17 cellular contexts compared by ENCODE assay signal in the genomic region with DNA sequence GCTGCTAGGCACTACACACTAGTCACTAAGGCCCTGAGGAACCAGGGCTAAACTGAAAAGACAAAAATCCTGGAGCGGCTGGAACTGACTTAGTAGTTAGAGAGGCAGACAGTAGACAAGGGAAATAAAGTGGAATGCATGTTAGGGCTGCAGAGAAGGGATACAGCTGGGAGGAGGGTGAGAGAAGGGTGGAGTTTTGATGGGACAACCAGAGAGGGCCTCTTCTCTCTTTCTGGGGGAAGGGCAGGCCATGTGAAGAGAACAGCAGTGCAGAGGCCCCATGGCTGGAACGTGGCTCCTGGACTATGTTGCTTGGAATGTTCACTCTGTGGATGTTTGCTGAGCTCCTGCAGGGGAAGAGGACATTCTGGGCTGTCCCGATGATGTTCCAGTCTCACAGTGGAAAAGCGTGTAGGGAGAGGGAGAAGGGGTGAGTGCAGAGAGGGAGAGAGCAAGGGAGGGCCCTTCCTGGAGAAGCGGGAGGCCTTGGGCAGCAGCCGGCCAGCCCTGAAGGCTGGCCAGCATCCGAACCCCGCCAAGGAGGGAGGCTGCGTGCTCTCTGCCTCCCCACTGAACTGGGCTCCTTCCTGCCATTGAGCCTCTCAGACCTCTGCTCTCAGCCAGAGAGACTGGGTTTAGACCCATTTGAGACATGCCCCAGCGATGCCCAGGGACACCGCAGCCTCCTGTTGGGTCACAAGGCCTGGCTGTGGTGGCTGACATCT. TPM values are rescaled to one million over a fixed set of nuclear protein-coding genes. Genes with fewer than 3 reads are reported as not detected.
DNase-seq lines count a peak whose midpoint lies in the region; ATAC-seq and TF ChIP-seq lines count a peak whose summit lies in the region.
"Had no signal": no experiment of that assay in that cellular context is flagged by ENCODE, and none has a peak within 500 bp of the region (broad histone marks: within the 10 kb centered on the region; RNA-seq: fewer than 3 reads in every experiment).

No MANE protein-coding gene starts in this region.

- H3K36me3 ChIP-seq in A673 (ENCODE audit: insufficient read depth, low read length, poor library complexity, severe bottlenecking) (no peaks in the 10 kb centered on the region), NT2/D1 (ENCODE audit: insufficient read depth, insufficient read length, low read length) (peaks cover 8% of the 10 kb centered on the region), aorta (ENCODE audit: control insufficient read depth in 1 of 2, insufficient read depth in 2 of 2, low read length in 1 of 2) (no peaks in the 10 kb centered on the region)

- H3K27me3 ChIP-seq in A673 (replicated peaks; ENCODE audit: insufficient read depth, low read depth, low read length, poor library complexity) (no peaks in the 10 kb centered on the region), NT2/D1 (ENCODE audit: insufficient read depth, insufficient read length) (peaks cover 12% of the 10 kb centered on the region), aorta (ENCODE audit: control insufficient read depth in 1 of 2, insufficient read depth in 2 of 2, low read length in 1 of 2) (no peaks in the 10 kb centered on the region)

- peak; percentile 49 for DNase-seq in A673 (ENCODE audit: low spot score)
- DNase-seq in NT2/D1 (ENCODE audit: low read depth, low spot score) = no peak
- DNase-seq in endothelial cell (ENCODE audit: low spot score) = no peak
- no peak for DNase-seq in natural killer cell treated with Interleukin-12 subunit alpha and Interleukin-12 subunit beta and Interleukin-15 and Interleukin-18, amount 100 ng/mL, for 72 hours (ENCODE audit: low spot score)
- DNase-seq in nucleus accumbens (lab: John Stamatoyannopoulos, UW) = no peak
- DNase-seq in activated naive CD4-positive, alpha-beta T cell treated with anti-CD3 and anti-CD28 coated beads, Interleukin-2, amount 50 U/mL, for 72 hours (ENCODE audit: low spot score in 2 of 2) = no peak
- DNase-seq in aorta = no peak
- no peak for DNase-seq in activated CD8-positive, alpha-beta T cell treated with anti-CD3 and anti-CD28 coated beads for 36 hours
- DNase-seq: activated gamma-delta T cell; kidney glomerular epithelial cell; naive B cell; NCI-H1436 treated with DMSO at 0.1 percent for 48 hours; NCI-H446 treated with DMSO at 0.1 percent for 48 hours; SK-N-SH; stimulated activated CD4-positive, alpha-beta T cell treated with anti-CD3 and anti-CD28 coated beads, Interleukin-4, amount 100 ng/mL, for 24 hours had no signal

- BruUV-seq in A673 (replicated peaks; lab: Mats Ljungman, UMichigan) = no TSS peak

- intact Hi-C loops in A673 (cut with micrococcal nuclease; ENCODE audit: unreplicated experiment) = no loop called here
- intact Hi-C loops in aorta (cut with DNase I) = no loop called here
- intact Hi-C loops in activated CD8-positive, alpha-beta T cell treated with anti-CD3 and anti-CD28 coated beads for 36 hours (cut with micrococcal nuclease) = no loop called here

- peaks cover 16% of the 10 kb centered on the region for H3K27me3 Mint-ChIP-seq in endothelial cell (ENCODE audit: unreplicated experiment)
- H3K27me3 Mint-ChIP-seq in natural killer cell treated with Interleukin-12 subunit alpha and Interleukin-12 subunit beta and Interleukin-15 and Interleukin-18, amount 100 ng/mL, for 72 hours = no peaks in the 10 kb centered on the region
- H3K27me3 Mint-ChIP-seq in activated CD8-positive, alpha-beta T cell treated with anti-CD3 and anti-CD28 coated beads for 36 hours = no peaks in the 10 kb centered on the region
- H3K27me3 Mint-ChIP-seq: naive B cell had no signal

- TF ChIP-seq CTCF in A673 (conservative IDR thresholded peaks at IDR 0.05; ENCODE audit: low read depth, low read length) = no peak
- TF ChIP-seq CTCF in endothelial cell (IDR thresholded peaks at IDR 0.05; ENCODE audit: unreplicated experiment) = no peak
- no peak for TF ChIP-seq CTCF in activated CD8-positive, alpha-beta T cell treated with anti-CD3 and anti-CD28 coated beads for 36 hours (IDR thresholded peaks at IDR 0.05)

- peaks cover 3% of the 10 kb centered on the region for H3K36me3 Mint-ChIP-seq in endothelial cell (ENCODE audit: low read depth, unreplicated experiment)
- no peaks in the 10 kb centered on the region for H3K36me3 Mint-ChIP-seq in natural killer cell treated with Interleukin-12 subunit alpha and Interleukin-12 subunit beta and Interleukin-15 and Interleukin-18, amount 100 ng/mL, for 72 hours
- H3K36me3 Mint-ChIP-seq in activated naive CD4-positive, alpha-beta T cell treated with anti-CD3 and anti-CD28 coated beads, Interleukin-2, amount 50 U/mL, for 72 hours = no peaks in the 10 kb centered on the region
- no peaks in the 10 kb centered on the region for H3K36me3 Mint-ChIP-seq in activated CD8-positive, alpha-beta T cell treated with anti-CD3 and anti-CD28 coated beads for 36 hours (ENCODE audit: low read depth)
- H3K36me3 Mint-ChIP-seq: naive B cell had no signal

- H3K4me3 ChIP-seq in A673 (ENCODE audit: low read depth, low read length, poor library complexity, severe bottlenecking) (no peak overlapping the region), NT2/D1 (ENCODE audit: insufficient read length, low read depth) (peak overlapping the region; percentile 26), aorta (ENCODE audit: low read length in 2 of 2) (no peak overlapping the region)
- H3K4me3 ChIP-seq: A549 had no signal

- H3K9me3 ChIP-seq in A673 (ENCODE audit: low read depth, low read length, poor library complexity, severe bottlenecking) (no peaks in the 10 kb centered on the region), NT2/D1 (ENCODE audit: insufficient read depth, low read length) (no peaks in the 10 kb centered on the region), aorta (ENCODE audit: control insufficient read depth, low read length) (no peaks in the 10 kb centered on the region)
- H3K9me3 ChIP-seq: A549, SK-N-SH had no signal

- peak overlapping the region; percentile 86 for H3K9ac ChIP-seq in NT2/D1 (ENCODE audit: insufficient read length, low read depth)
- H3K9ac ChIP-seq: SK-N-SH had no signal

- H3K4me1 ChIP-seq in A673 (ENCODE audit: insufficient read depth, low read length, poor library complexity, severe bottlenecking) (peaks cover 88% of the 10 kb centered on the region), NT2/D1 (ENCODE audit: insufficient read depth, insufficient read length) (peaks cover 74% of the 10 kb centered on the region), aorta (ENCODE audit: control insufficient read depth in 1 of 2, insufficient read depth in 2 of 2, low read length in 2 of 2) (no peaks in the 10 kb centered on the region)
- H3K4me1 ChIP-seq: A549 had no signal

- WGBS in aorta, 2 donors = 94 to 95% methylated on average over 11 of the region's 11 CpGs

- CTCF ChIA-PET in A673 (lab: Charles Lee) = no interaction called here
- CTCF ChIA-PET in activated CD8-positive, alpha-beta T cell treated with anti-CD3 and anti-CD28 coated beads for 36 hours (lab: Charles Lee) = interaction anchor here (1.1 to 1.8 kb wide), 2 partner anchors 16 kb away, joined by 4 read pairs; no protein-coding TSS in a partner anchor

- ATAC-seq in natural killer cell treated with Interleukin-12 subunit alpha and Interleukin-12 subunit beta and Interleukin-15 and Interleukin-18, amount 100 ng/mL, for 72 hours = no peak
- no peak for ATAC-seq in activated naive CD4-positive, alpha-beta T cell treated with anti-CD3 and anti-CD28 coated beads, Interleukin-2, amount 50 U/mL, for 72 hours
- ATAC-seq in aorta (ENCODE audit: low FRiP score) = no peak
- ATAC-seq in activated CD8-positive, alpha-beta T cell treated with anti-CD3 and anti-CD28 coated beads for 36 hours = no peak
- ATAC-seq: sciatic nerve had no signal

- peaks cover 30% of the 10 kb centered on the region for H3K4me1 Mint-ChIP-seq in endothelial cell (ENCODE audit: unreplicated experiment)
- peaks cover 59 to 68% of the 10 kb centered on the region in 2 donors for H3K4me1 Mint-ChIP-seq in natural killer cell treated with Interleukin-12 subunit alpha and Interleukin-12 subunit beta and Interleukin-15 and Interleukin-18, amount 100 ng/mL, for 72 hours (ENCODE audit: low read depth in 2 of 2)
- H3K4me1 Mint-ChIP-seq in activated CD8-positive, alpha-beta T cell treated with anti-CD3 and anti-CD28 coated beads for 36 hours (ENCODE audit: low read depth) = peaks cover 40% of the 10 kb centered on the region

- peak overlapping the region; percentile 72 for H3K27ac ChIP-seq in A673 (ENCODE audit: low read depth, low read length, poor library complexity, severe bottlenecking)
- H3K27ac ChIP-seq in aorta (ENCODE audit: low read depth in 1 of 2, low read length in 2 of 2) = no peak overlapping the region
- H3K27ac ChIP-seq: A549 had no signal

- H3K4me3 Mint-ChIP-seq in endothelial cell (ENCODE audit: unreplicated experiment) = no peak overlapping the region
- no peak overlapping the region for H3K4me3 Mint-ChIP-seq in natural killer cell treated with Interleukin-12 subunit alpha and Interleukin-12 subunit beta and Interleukin-15 and Interleukin-18, amount 100 ng/mL, for 72 hours
- no peak overlapping the region for H3K4me3 Mint-ChIP-seq in activated CD8-positive, alpha-beta T cell treated with anti-CD3 and anti-CD28 coated beads for 36 hours

- H3K9me3 Mint-ChIP-seq in endothelial cell (ENCODE audit: unreplicated experiment) = no peaks in the 10 kb centered on the region
- no peaks in the 10 kb centered on the region for H3K9me3 Mint-ChIP-seq in natural killer cell treated with Interleukin-12 subunit alpha and Interleukin-12 subunit beta and Interleukin-15 and Interleukin-18, amount 100 ng/mL, for 72 hours
- H3K9me3 Mint-ChIP-seq in activated naive CD4-positive, alpha-beta T cell treated with anti-CD3 and anti-CD28 coated beads, Interleukin-2, amount 50 U/mL, for 72 hours = no peaks in the 10 kb centered on the region
- H3K9me3 Mint-ChIP-seq in activated CD8-positive, alpha-beta T cell treated with anti-CD3 and anti-CD28 coated beads for 36 hours = no peaks in the 10 kb centered on the region
- H3K9me3 Mint-ChIP-seq: naive B cell had no signal

- POLR2A ChIA-PET in A673 (lab: Charles Lee; ENCODE audit: low non-redundant PET) = no interaction called here
- POLR2A ChIA-PET in activated CD8-positive, alpha-beta T cell treated with anti-CD3 and anti-CD28 coated beads for 36 hours (lab: Charles Lee) = interaction anchor here (1.0 kb wide), 1 partner anchor 29 kb away, joined by 3 read pairs; no protein-coding TSS in a partner anchor

- peak overlapping the region; percentile 44 for H3K27ac Mint-ChIP-seq in endothelial cell (ENCODE audit: unreplicated experiment)
- H3K27ac Mint-ChIP-seq in natural killer cell treated with Interleukin-12 subunit alpha and Interleukin-12 subunit beta and Interleukin-15 and Interleukin-18, amount 100 ng/mL, for 72 hours = peak overlapping the region; percentile 54 to 66
- H3K27ac Mint-ChIP-seq in activated naive CD4-positive, alpha-beta T cell treated with anti-CD3 and anti-CD28 coated beads, Interleukin-2, amount 50 U/mL, for 72 hours = no peak overlapping the region
- H3K27ac Mint-ChIP-seq in activated CD8-positive, alpha-beta T cell treated with anti-CD3 and anti-CD28 coated beads for 36 hours = no peak overlapping the region

RNA-seq across cellular contexts. Expression of gene GSE1, which starts 33.1 kb away (rescaled TPM):
- total RNA-seq in A673 (2021) (64.2 and 72.4 TPM in 2 replicates), endothelial cell (ENCODE audit: unreplicated experiment) (23.9 TPM), aorta (100 to 1,000 TPM in 1 of 2 donors, 10 to 100 TPM in 1; 59.7 to 111 TPM)
- 100 to 1,000 TPM in 1 of 2 donors, 10 to 100 TPM in 1; 84.9 to 146 TPM for total RNA-seq in natural killer cell treated with Interleukin-12 subunit alpha and Interleukin-12 subunit beta and Interleukin-15 and Interleukin-18, amount 100 ng/mL, for 72 hours
- 10 to 100 TPM; 18.5 to 27.9 TPM for total RNA-seq in activated naive CD4-positive, alpha-beta T cell treated with anti-CD3 and anti-CD28 coated beads, Interleukin-2, amount 50 U/mL, for 72 hours
- 10 to 100 TPM in 1 of 2 donors, 1 to 10 TPM in 1; 3.9 to 11.7 TPM for polyA plus RNA-seq in aorta
- 10 to 100 TPM; 33.6 to 34.5 TPM for total RNA-seq in activated CD8-positive, alpha-beta T cell treated with anti-CD3 and anti-CD28 coated beads for 36 hours

Comparison
In these comparisons a context has a peak if more than half of its experiments do, and no peak if none do; other contexts are left out.
1. H3K27ac Mint-ChIP-seq: peak in endothelial cell (single experiment) and natural killer cell treated with Interleukin-12 subunit alpha and Interleukin-12 subunit beta and Interleukin-15 and Interleukin-18, amount 100 ng/mL, for 72 hours (2 of 2); none in activated naive CD4-positive, alpha-beta T cell treated with anti-CD3 and anti-CD28 coated beads, Interleukin-2, amount 50 U/mL, for 72 hours (0 of 2) and activated CD8-positive, alpha-beta T cell treated with anti-CD3 and anti-CD28 coated beads for 36 hours (single experiment).